ENCODE assay signal across 7 cellular contexts in the genomic region with DNA sequence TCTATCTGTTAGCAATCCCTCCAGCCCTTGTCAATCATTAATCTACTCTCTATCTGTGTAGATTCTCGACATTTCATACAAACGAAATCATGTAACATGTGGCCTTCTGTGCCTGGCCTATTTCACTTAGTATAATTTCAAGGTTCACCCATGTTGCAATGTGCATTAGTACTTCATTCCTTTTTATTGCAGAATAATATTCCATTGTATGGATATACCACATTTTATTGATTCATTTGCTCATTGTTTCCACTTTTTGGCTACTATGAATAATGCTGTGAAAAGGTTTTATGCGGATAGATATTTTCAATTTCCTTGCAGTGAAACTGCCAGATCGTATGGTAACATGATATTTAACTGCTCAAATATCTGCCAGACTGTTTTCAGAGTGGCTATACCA.
"Had no signal": no experiment of that assay in that cellular context is flagged by ENCODE, and none has a peak within 500 bp of the region (broad histone marks: within the 10 kb centered on the region; RNA-seq: fewer than 3 reads in every experiment).

No MANE protein-coding gene starts in this region.

- H3K4me2 ChIP-seq: KMS-11 had no signal

- H3K9ac ChIP-seq: KMS-11 had no signal

- H3K27ac ChIP-seq: KMS-11, RWPE1 had no signal

- DNase-seq: Kasumi-1, MM.1S, NCI-H1436, NCI-H187, NCI-H2081 treated with DMSO at 0.1 percent for 48 hours had no signal
